Comparison of ENCODE assay signal across 1 cellular context in genomic region chr21:8993943-8994639, GRCh38.
TF ChIP-seq lines count a peak whose summit lies in the region.

No MANE protein-coding gene starts in this region.

TF ChIP-seq in K562, 482 proteins besides CTCF, POLR2A, EP300 and RAD21 (continued from another document):
- TF ChIP-seq STAT6 (CRISPR knock-in tag; IDR thresholded peaks at IDR 0.05) (no peak), ZNF79 (CRISPR knock-in tag; IDR thresholded peaks at IDR 0.05; ENCODE audit: low read depth) (no peak), ZNF518B (CRISPR knock-in tag; IDR thresholded peaks at IDR 0.05) (0 out of 2 replicates have a peak, but pooled peaks have one; percentile 14), MTA1 (IDR thresholded peaks at IDR 0.05; ENCODE audit: borderline replicate concordance) (no peak), HNRNPLL (IDR thresholded peaks at IDR 0.05; ENCODE audit: low read depth, low read length, poor library complexity, severe bottlenecking) (no peak), ARNT (IDR thresholded peaks at IDR 0.05) (no peak), CC2D1A (IDR thresholded peaks at IDR 0.05) (no peak), ZNF655 (CRISPR knock-in tag; IDR thresholded peaks at IDR 0.05) (peak; percentile 28; the same call in 1 of the 2 replicates), PTTG1 (tag; IDR thresholded peaks at IDR 0.05; ENCODE audit: low read depth) (0 out of 2 replicates have a peak, but pooled peaks have one; percentile 30), CXXC5 (CRISPR knock-in tag; IDR thresholded peaks at IDR 0.05) (peak; percentile 68), NCOR1 (IDR thresholded peaks at IDR 0.05) (no peak), HNRNPL (IDR thresholded peaks at IDR 0.05; ENCODE audit: low read depth, low read length) (0 out of 2 replicates have a peak, but pooled peaks have one; percentile 42), GATAD2B (IDR thresholded peaks at IDR 0.05; ENCODE audit: borderline replicate concordance) (no peak), JUN (IDR thresholded peaks at IDR 0.05; ENCODE audit: borderline replicate concordance, low read depth, low read length) (no peak), JUN (CRISPR knock-in tag; IDR thresholded peaks at IDR 0.05; ENCODE audit: borderline replicate concordance) (no peak), IRF2 (CRISPR knock-in tag; IDR thresholded peaks at IDR 0.05) (no peak), TEAD4 (IDR thresholded peaks at IDR 0.05; ENCODE audit: low read length) (no peak), TEAD4 (CRISPR knock-in tag; IDR thresholded peaks at IDR 0.05; ENCODE audit: borderline replicate concordance) (no peak)
